Comparison of ENCODE assay signal across 25 cellular contexts in genomic region chr11:69259072-69259471, GRCh38. TPM values are rescaled to one million over a fixed set of nuclear protein-coding genes. Genes with fewer than 3 reads are reported as not detected.
A peak's percentile ranks its signal among the peaks of the same experiment; 100 is the strongest.
DNase-seq lines count a peak whose midpoint lies in the region; ATAC-seq, FAIRE-seq and TF ChIP-seq lines count a peak whose summit lies in the region.
"Had no signal": no experiment of that assay in that cellular context is flagged by ENCODE, and none has a peak within 500 bp of the region (broad histone marks: within the 10 kb centered on the region; RNA-seq: fewer than 3 reads in every experiment).

No MANE protein-coding gene starts in this region.

- H3K4me2 ChIP-seq in SK-N-SH (no peak overlapping the region), GM12878 (ENCODE audit: control insufficient read depth, insufficient read depth) (no peak overlapping the region)

- ATAC-seq in SK-N-SH treated with all-trans-retinoic acid at 6 μM for 48 hours (no peak), GM12878 (no peak), left colon (peak; percentile 91), GM18511 (IDR thresholded peaks at IDR 0.05; ENCODE audit: unreplicated experiment) (no peak)
- ATAC-seq: CD8-positive, alpha-beta T cell; Right ventricle myocardium inferior had no signal

- H3K4me1 ChIP-seq in SK-N-SH (ENCODE audit: control insufficient read depth in 1 of 2, insufficient read depth in 2 of 2, low read depth in 1 of 2, low read length in 1 of 2) (peaks cover 0 to 2% of the 10 kb centered on the region in 2 experiments; a peak in 1 of 4 replicates), GM12878 (ENCODE audit: control insufficient read depth, insufficient read depth, low read length) (peaks cover 18% of the 10 kb centered on the region), Peyer's patch (no peaks in the 10 kb centered on the region), ovary (ENCODE audit: insufficient read depth) (no peaks in the 10 kb centered on the region)

- no peaks in the 10 kb centered on the region; the same call in 1 of the 2 replicates for H3K27me3 ChIP-seq in SK-N-SH (ENCODE audit: insufficient read depth)
- no peaks in the 10 kb centered on the region for H3K27me3 ChIP-seq in GM12878 (replicated peaks in 1 of 2; ENCODE audit: control insufficient read depth in 2 of 2, insufficient read depth in 2 of 2, low read length in 1 of 2)
- H3K27me3 ChIP-seq in Peyer's patch, result no peaks in the 10 kb centered on the region
- H3K27me3 ChIP-seq in ovary, result no peaks in the 10 kb centered on the region
- H3K27me3 ChIP-seq: SJSA1 had no signal

- no peak overlapping the region for H3K27ac ChIP-seq in SK-N-SH (ENCODE audit: low read depth in 2 of 2, low read length in 1 of 2)
- H3K27ac ChIP-seq in GM12878 (ENCODE audit: control insufficient read depth, insufficient read depth), result peak overlapping the region; percentile 0; the same call in 1 of the 2 replicates
- H3K27ac ChIP-seq in Peyer's patch, result no peak overlapping the region
- H3K27ac ChIP-seq in ovary, result no peak overlapping the region
- H3K27ac ChIP-seq: 22Rv1, SJSA1 had no signal

- H2AFZ ChIP-seq in SK-N-SH (ENCODE audit: low read depth) (no peak overlapping the region), GM12878 (ENCODE audit: control insufficient read depth, low read depth, low read length) (no peak overlapping the region; the same call in 1 of the 2 replicates)

- no peak for TF ChIP-seq CTCF in SK-N-SH (IDR thresholded peaks at IDR 0.05)
- TF ChIP-seq CTCF in GM12878 (IDR thresholded peaks at IDR 0.05 in 2 of 3, conservative IDR thresholded peaks at IDR 0.05 in 1 of 3; ENCODE audit: control insufficient read depth in 2 of 3, extremely low read depth in 1 of 3, insufficient read depth in 1 of 3, low read depth in 3 of 3, low read length in 3 of 3), result no peak
- TF ChIP-seq CTCF in Peyer's patch (IDR thresholded peaks at IDR 0.05), result no peak
- no peak for TF ChIP-seq CTCF in ovary (IDR thresholded peaks at IDR 0.05)

- 12% methylated on average over 2 of the region's 2 CpGs for WGBS in SK-N-SH (ENCODE audit: low lambda C conversion rate)
- 80% methylated on average over 2 of the region's 2 CpGs for WGBS in GM12878 (ENCODE audit: insufficient coverage, insufficient replicate concordance, low lambda C conversion rate, missing lambda C conversion rate)
- 31 to 51% (median 44%) methylated on average over 2 of the region's 2 CpGs for WGBS in ovary, 3 donors

- H3K9ac ChIP-seq in SK-N-SH, result no peak overlapping the region
- H3K9ac ChIP-seq in GM12878 (ENCODE audit: control insufficient read depth, insufficient read depth, low read length), result no peak overlapping the region

- DNase-seq in SK-N-SH (no peak), GM12878 (ENCODE audit: low read depth, low spot score) (no peak), left colon (no peak), Peyer's patch (no peak), T-helper 2 cell (no peak), ovary (no peak)
- DNase-seq: AML-193; C1 segment of cervical spinal cord; CD8-positive, alpha-beta T cell; DND-41; KBM-7; NCI-H1092 treated with DMSO at 0.1 percent for 48 hours; NCI-H146; NCI-H2029; NCI-H226; NCI-H510A treated with DMSO at 0.1 percent for 48 hours; NCI-H774 had no signal

- TF ChIP-seq EP300 in SK-N-SH (IDR thresholded peaks at IDR 0.05; ENCODE audit: borderline replicate concordance in 1 of 2, low read depth in 1 of 2, low read length in 1 of 2) (no peak), GM12878 (IDR thresholded peaks at IDR 0.05; ENCODE audit: borderline replicate concordance in 1 of 2, control insufficient read depth in 1 of 2, low read depth in 2 of 2, low read length in 2 of 2) (no peak), ovary (IDR thresholded peaks at IDR 0.05) (no peak)

- SMC1A ChIA-PET in GM12878 (lab: Charles Lee; ENCODE audit: uncharacterized antibody, unreplicated experiment), result interaction anchor here (0.7 to 4.8 kb wide), 16 partner anchors 9 to 365 kb away, joined by 3 to 27 read pairs (median 4); partner anchors contain the start of gene SMIM38

- H4K20me1 ChIP-seq in SK-N-SH (ENCODE audit: insufficient read depth) (no peaks in the 10 kb centered on the region), GM12878 (ENCODE audit: control insufficient read depth, insufficient read depth) (no peaks in the 10 kb centered on the region)

- in situ Hi-C loops in GM12878 (cut with MboI), result no loop called here

- H3K9me3 ChIP-seq in SK-N-SH (no peaks in the 10 kb centered on the region), GM12878 (replicated peaks; ENCODE audit: control insufficient read depth, insufficient read depth, low read length) (peaks cover 8% of the 10 kb centered on the region), Peyer's patch (no peaks in the 10 kb centered on the region), ovary (no peaks in the 10 kb centered on the region)

- no TSS peak for BruUV-seq in GM12878 (replicated peaks; lab: Mats Ljungman, UMichigan)

- H3K4me3 ChIP-seq in SK-N-SH (ENCODE audit: low read depth in 2 of 2, low read length in 1 of 2) (no peak overlapping the region), GM12878 (no peak overlapping the region), Peyer's patch (no peak overlapping the region), ovary (no peak overlapping the region)
- H3K4me3 ChIP-seq: SJSA1 had no signal

- H3K9me2 ChIP-seq in SK-N-SH, result no peaks in the 10 kb centered on the region

- no peaks in the 10 kb centered on the region for H3K79me2 ChIP-seq in SK-N-SH (ENCODE audit: insufficient read depth)
- no peaks in the 10 kb centered on the region for H3K79me2 ChIP-seq in GM12878 (ENCODE audit: control insufficient read depth, insufficient read depth, low read length)

- FAIRE-seq in GM12878 (lab: Jason Lieb, UNC), result no peak
- FAIRE-seq: GM12892, GM18507, H54 had no signal

- H3K36me3 ChIP-seq in SK-N-SH (replicated peaks in 1 of 2; ENCODE audit: control insufficient read depth in 1 of 2, insufficient read depth in 2 of 2, low read length in 1 of 2) (no peaks in the 10 kb centered on the region), GM12878 (ENCODE audit: control insufficient read depth in 2 of 2, insufficient read depth in 2 of 2, low read length in 1 of 2) (no peaks in the 10 kb centered on the region), Peyer's patch (no peaks in the 10 kb centered on the region), ovary (no peaks in the 10 kb centered on the region)
- H3K36me3 ChIP-seq: SJSA1 had no signal

- H3F3A ChIP-seq in SK-N-SH (replicated peaks; ENCODE audit: insufficient read depth), result no peaks in the 10 kb centered on the region

- CTCF ChIA-PET in SK-N-SH (lab: Yijun Ruan, JAX), result interaction anchor here (1.3 kb wide), 1 partner anchor 384 kb away, joined by 3 read pairs; no protein-coding TSS in a partner anchor
- CTCF ChIA-PET in GM12878 (lab: Yijun Ruan, JAX), result interaction anchor here (0.9 to 2.5 kb wide), 10 partner anchors 11 to 153 kb away, joined by 3 to 11 read pairs (median 4); no protein-coding TSS in a partner anchor

- TF ChIP-seq RAD21 in SK-N-SH (IDR thresholded peaks at IDR 0.05; ENCODE audit: low read length) (no peak), GM12878 (IDR thresholded peaks at IDR 0.05; ENCODE audit: insufficient read depth, low read depth, low read length) (no peak)

- POLR2A ChIA-PET in SK-N-SH (lab: Yijun Ruan, JAX) (no interaction called here), GM12878 (lab: Charles Lee) (interaction anchor here (1.3 to 2.0 kb wide), 4 partner anchors 17 to 105 kb away, joined by 3 to 6 read pairs (median 4); no protein-coding TSS in a partner anchor)

- intact Hi-C loops in GM12878 (cut with micrococcal nuclease; ENCODE audit: unreplicated experiment), result loop anchor here (10.0 kb wide), 1 partner anchor 154 kb away; no protein-coding TSS in a partner anchor
- intact Hi-C loops in left colon (cut with DNase I, micrococcal nuclease), result no loop called here
- intact Hi-C loops in ovary (cut with DNase I), result no loop called here

- TF ChIP-seq POLR2A in GM12878 (IDR thresholded peaks at IDR 0.05; ENCODE audit: low read depth, low read length) (no peak), Peyer's patch (IDR thresholded peaks at IDR 0.05) (no peak), ovary (IDR thresholded peaks at IDR 0.05) (no peak)

- RAD21 ChIA-PET in GM12878 (lab: Charles Lee; ENCODE audit: unreplicated experiment), result interaction anchor here (0.8 to 3.7 kb wide), 14 partner anchors 17 to 412 kb away, joined by 3 to 46 read pairs (median 4); partner anchors contain the start of genes MYEOV and SMIM38

TF ChIP-seq in SK-N-SH treated with all-trans-retinoic acid at 6 μM for 48 hours, 23 proteins besides CTCF, POLR2A, EP300 and RAD21 (continues in another document):
- TF ChIP-seq ZNF8 (CRISPR knock-in tag; IDR thresholded peaks at IDR 0.05), result no peak
- peak; percentile 35; the same call in 1 of the 2 replicates for TF ChIP-seq ISL1 (CRISPR knock-in tag; IDR thresholded peaks at IDR 0.05)

TF ChIP-seq in SK-N-SH, 30 proteins besides CTCF, POLR2A, EP300 and RAD21 (continues in another document):
- TF ChIP-seq SIN3A (IDR thresholded peaks at IDR 0.05; ENCODE audit: borderline replicate concordance, low read depth, low read length), result no peak

RNA-seq across cellular contexts. Expression of gene MYEOV, which starts 34.9 kb away (rescaled TPM):
- polyA plus RNA-seq in SK-N-SH (2012; rRNA removed), result 3.0 and 3.6 TPM in 2 replicates
- 1.4 and 1.6 TPM in 2 replicates for polyA plus RNA-seq in SK-N-SH (2012; cell fraction: cytosol; rRNA removed)
- 7.8 and 9.9 TPM in 2 replicates for polyA plus RNA-seq in SK-N-SH (2012; cell fraction: nucleus; rRNA removed)
- total RNA-seq in GM12878 (2013; cell fraction: nucleolus; rRNA removed), result 0.63 and 2.6 TPM in 2 replicates
- total RNA-seq in GM12878 (2014; rRNA removed), result 0.40 TPM in 1 of 2 replicates, not detected in the other
- total RNA-seq in GM12878 (2014; rRNA removed; fragmentation: Illumina TruSeq; extraction: Trizol), result 0.13 TPM in 1 of 2 replicates, not detected in the other
- total RNA-seq in GM12878 (2021), result 0.18 and 0.53 TPM in 2 replicates
- polyA plus RNA-seq in GM12878 (2011; ENCODE audit: low read depth), result 0.10 TPM
- 0.26 and 0.72 TPM in 2 replicates for polyA plus RNA-seq in GM12878 (2011; rRNA removed)
- 0.30 and 0.33 TPM in 2 replicates for polyA plus RNA-seq in GM12878 (2011; cell fraction: cytosol; rRNA removed)
- 0.44 and 0.73 TPM in 2 replicates for polyA plus RNA-seq in GM12878 (2011; cell fraction: nucleus; rRNA removed)
- 0.52 and 0.55 TPM in 2 replicates for polyA plus RNA-seq in GM12878 (2012)
- 0.40 and 0.51 TPM in 2 replicates for polyA plus RNA-seq in GM12878 (2014; fragmentation: Illumina TruSeq; extraction: Trizol)
- polyA plus RNA-seq in GM12878 (2014; fragmentation: Nextera tagmentation; extraction: Ambion mirVana), result under 1 TPM in 1 of 2 experiments, not detected in 1; 0.05 TPM
- 0.19 and 0.29 TPM in 2 replicates for polyA plus RNA-seq in GM12878 (2014; rRNA removed)
- polyA plus RNA-seq in GM12878 (2016; fragmentation: Nextera tagmentation; extraction: Ambion mirVana), result not detected
- polyA minus RNA-seq in GM12878 (2011; rRNA and poly(A)+ RNA removed), result 0.22 and 0.57 TPM in 2 replicates
- not detected in 2 replicates for polyA minus RNA-seq in GM12878 (2011; cell fraction: cytosol; rRNA and poly(A)+ RNA removed)
- polyA minus RNA-seq in GM12878 (2011; cell fraction: nucleus; rRNA and poly(A)+ RNA removed), result 0.73 TPM in 1 of 2 replicates, not detected in the other
- 1 to 10 TPM; 3.8 to 8.0 TPM for total RNA-seq in left colon
- total RNA-seq in Peyer's patch, result under 1 TPM in 1 of 4 donors, not detected in 3; 0.53 TPM
- under 1 TPM in 5 of 7 donors, not detected in 2; 0.12 to 0.79 (median 0.66) TPM for total RNA-seq in ovary
- polyA plus RNA-seq in ovary, result under 1 TPM in 1 of 2 donors, not detected in 1; 0.21 TPM
- total RNA-seq: Right ventricle myocardium inferior had no signal
